Comparison of ENCODE assay signal across 22 cellular contexts in the genomic region with DNA sequence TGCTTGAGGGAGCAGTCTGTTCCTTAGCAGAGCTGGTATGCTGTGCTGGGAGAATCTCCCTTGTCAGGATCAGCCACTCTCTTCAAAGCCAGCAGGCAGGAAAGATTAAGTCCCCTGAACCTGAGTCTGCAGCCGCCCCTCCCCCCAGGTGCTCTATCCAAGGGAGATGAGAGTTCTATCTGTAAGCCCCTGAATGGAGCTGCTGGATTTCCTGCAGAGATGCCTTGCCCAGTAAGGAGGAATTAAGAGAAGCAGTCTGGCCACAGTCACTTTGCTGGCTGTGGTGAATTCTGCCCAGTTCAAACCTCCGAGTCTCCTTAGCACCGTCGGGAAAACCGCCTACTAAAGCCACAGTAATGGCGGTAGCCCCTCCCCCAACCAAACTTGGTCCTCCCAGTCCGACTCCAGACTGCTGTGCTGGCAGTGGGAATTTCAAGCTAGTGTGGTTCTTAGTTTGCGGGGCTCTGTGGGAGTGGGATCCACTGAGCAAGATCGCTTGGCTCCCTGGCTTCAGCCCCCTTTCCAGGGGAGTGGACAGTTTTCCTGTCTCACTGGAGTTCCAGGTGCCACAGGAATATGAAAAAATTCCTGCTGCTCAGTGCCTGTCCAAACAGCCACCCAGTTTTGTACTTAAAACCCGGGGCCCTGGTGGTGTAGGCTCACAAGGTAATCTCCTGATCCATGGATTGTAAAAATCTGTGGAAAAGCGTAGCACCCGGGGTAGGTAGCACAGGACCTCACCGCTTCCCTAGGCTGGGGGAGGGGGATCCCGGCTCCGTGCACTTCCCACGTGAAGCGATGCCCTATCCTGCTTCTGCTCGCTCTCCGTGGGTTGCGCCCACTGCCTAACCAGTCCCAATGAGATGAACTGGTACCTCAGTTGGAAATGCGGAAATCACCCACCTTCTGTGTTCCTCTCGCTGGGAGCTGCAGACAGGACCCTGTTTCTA. TPM values are rescaled to one million over a fixed set of nuclear protein-coding genes. Genes with fewer than 3 reads are reported as not detected.
DNase-seq lines count a peak whose midpoint lies in the region; ATAC-seq and TF ChIP-seq lines count a peak whose summit lies in the region.
"Had no signal": no experiment of that assay in that cellular context is flagged by ENCODE, and none has a peak within 500 bp of the region (broad histone marks: within the 10 kb centered on the region; RNA-seq: fewer than 3 reads in every experiment).

No MANE protein-coding gene starts in this region.

- no peaks in the 10 kb centered on the region for H3K27me3 ChIP-seq in ectodermal cell (ENCODE audit: control insufficient read depth, insufficient read depth, low read length, poor library complexity, severe bottlenecking)
- no peaks in the 10 kb centered on the region for H3K27me3 ChIP-seq in smooth muscle cell (ENCODE audit: low read depth)
- H3K27me3 ChIP-seq in Caco-2 (replicated peaks; ENCODE audit: control insufficient read depth, insufficient read depth, low read length) = no peaks in the 10 kb centered on the region
- H3K27me3 ChIP-seq: heart right ventricle had no signal

- no peak for ATAC-seq in HG02981 (IDR thresholded peaks at IDR 0.05; ENCODE audit: unreplicated experiment)
- ATAC-seq: activated CD8-positive, alpha-beta T cell treated with anti-CD3 and anti-CD28 coated beads, Interleukin-2, amount 10 ng/mL, durations not matched to agents 7 days and 5 days; CD8-positive, alpha-beta T cell; left colon; PC-3; stimulated activated naive B cell treated with anti-CD40 and anti-IgM and Interleukin-4, amounts not matched to agents 10 μg/mL and 1 μg/mL and 100 μg/mL, for 72 hours had no signal

- H3K27me3 Mint-ChIP-seq in IgD-negative memory B cell (no peaks in the 10 kb centered on the region), Caco-2 (ENCODE audit: insufficient read depth, unreplicated experiment) (no peaks in the 10 kb centered on the region)
- H3K27me3 Mint-ChIP-seq: stimulated activated naive B cell treated with anti-CD40 and anti-IgM and Interleukin-4, amounts not matched to agents 10 μg/mL and 1 μg/mL and 100 μg/mL, for 72 hours had no signal

- H3K4me3 ChIP-seq in ectodermal cell (ENCODE audit: insufficient read depth, low read depth, low read length) (peak overlapping the region; percentile 40), smooth muscle cell (peak overlapping the region; percentile 50), Caco-2 (ENCODE audit: low read depth, low read length) (no peak overlapping the region)
- H3K4me3 ChIP-seq: heart right ventricle, thoracic aorta had no signal

- no peaks in the 10 kb centered on the region for H3K79me2 ChIP-seq in smooth muscle cell (ENCODE audit: low read depth)

- H3F3A ChIP-seq in smooth muscle cell (ENCODE audit: low read depth) = no peaks in the 10 kb centered on the region

- no TSS peak for BruUV-seq in Caco-2 (replicated peaks; lab: Mats Ljungman, UMichigan)

- POLR2A ChIA-PET in Caco-2 (lab: Charles Lee) = no interaction called here

- H3K36me3 Mint-ChIP-seq in IgD-negative memory B cell (peaks cover 5% of the 10 kb centered on the region), Caco-2 (ENCODE audit: insufficient read depth, unreplicated experiment) (peaks cover 10% of the 10 kb centered on the region)

- H3K4me1 Mint-ChIP-seq in IgD-negative memory B cell (peaks cover 1 to 4% (median 2%) of the 10 kb centered on the region in 3 donors), Caco-2 (ENCODE audit: low read depth, unreplicated experiment) (no peaks in the 10 kb centered on the region)
- H3K4me1 Mint-ChIP-seq: stimulated activated naive B cell treated with anti-CD40 and anti-IgM and Interleukin-4, amounts not matched to agents 10 μg/mL and 1 μg/mL and 100 μg/mL, for 72 hours had no signal

- H3K9me3 ChIP-seq in ectodermal cell (ENCODE audit: control insufficient read depth, low read length) (no peaks in the 10 kb centered on the region), smooth muscle cell (replicated peaks; ENCODE audit: low read depth) (no peaks in the 10 kb centered on the region), Caco-2 (no peaks in the 10 kb centered on the region)
- H3K9me3 ChIP-seq: heart right ventricle, thoracic aorta had no signal

- H3K4me1 ChIP-seq in ectodermal cell (ENCODE audit: control insufficient read depth, insufficient read depth, low read length) (peaks cover 17% of the 10 kb centered on the region), smooth muscle cell (ENCODE audit: low read depth) (peaks cover 21% of the 10 kb centered on the region), Caco-2 (no peaks in the 10 kb centered on the region)

- no peak overlapping the region for H3K4me3 Mint-ChIP-seq in IgD-negative memory B cell
- H3K4me3 Mint-ChIP-seq in Caco-2 (ENCODE audit: unreplicated experiment) = no peak overlapping the region
- H3K4me3 Mint-ChIP-seq: activated CD8-positive, alpha-beta T cell treated with anti-CD3 and anti-CD28 coated beads, Interleukin-2, amount 10 ng/mL, durations not matched to agents 7 days and 5 days; CD8-positive, alpha-beta T cell; stimulated activated naive B cell treated with anti-CD40 and anti-IgM and Interleukin-4, amounts not matched to agents 10 μg/mL and 1 μg/mL and 100 μg/mL, for 72 hours had no signal

- H3K4me2 ChIP-seq in smooth muscle cell = peak overlapping the region; percentile 88

- peak overlapping the region; percentile 82 for H2AFZ ChIP-seq in smooth muscle cell (ENCODE audit: low read depth)

- H4K20me1 ChIP-seq in smooth muscle cell (ENCODE audit: low read depth) = no peaks in the 10 kb centered on the region

- TF ChIP-seq CTCF in smooth muscle cell (IDR thresholded peaks at IDR 0.05; ENCODE audit: borderline replicate concordance, insufficient read depth, poor library complexity, severe bottlenecking) (no peak), Caco-2 (IDR thresholded peaks at IDR 0.05; ENCODE audit: insufficient read depth in 1 of 2, low read depth in 1 of 2, low read length in 1 of 2, severe bottlenecking in 1 of 2, unreplicated experiment in 1 of 2) (no peak)

- peak overlapping the region; percentile 72 for H3K9ac ChIP-seq in smooth muscle cell (ENCODE audit: low read depth)

- peak; percentile 36 for DNase-seq in iPS-NIHi7 (ENCODE audit: extremely low spot score)
- DNase-seq in smooth muscle cell (lab: John Stamatoyannopoulos, UW; ENCODE audit: unreplicated experiment) = peak; percentile 14
- no peak for DNase-seq in germinal center (ENCODE audit: low spot score)
- DNase-seq in Caco-2 = no peak
- DNase-seq: activated CD4-positive, alpha-beta T cell treated with anti-CD3 and anti-CD28 coated beads for 1 hour; activated CD8-positive, alpha-beta T cell treated with anti-CD3 and anti-CD28 coated beads, Interleukin-2, amount 10 ng/mL, durations not matched to agents 7 days and 5 days; activated naive CD4-positive, alpha-beta T cell treated with Interleukin-2 at 50 U/mL for 16 hours; amygdala; CD8-positive, alpha-beta T cell; DMS53; heart right ventricle; left colon; NCI-H1048; NCI-H187; NCI-H2227 treated with DMSO at 0.1 percent for 48 hours; PC-3; SHP77 treated with DMSO at 0.1 percent for 48 hours; stimulated activated naive B cell treated with anti-CD40 and anti-IgM and Interleukin-4, amounts not matched to agents 10 μg/mL and 1 μg/mL and 100 μg/mL, for 72 hours had no signal

- 11 to 13% methylated on average over 22 of the region's 22 CpGs for WGBS in ectodermal cell, 2 experiments
- 6% methylated on average over 22 of the region's 22 CpGs for WGBS in smooth muscle cell (ENCODE audit: low lambda C conversion rate)

- H3K27ac Mint-ChIP-seq in IgD-negative memory B cell (peak overlapping the region in 2 of 3 donors; percentile 4 to 17), Caco-2 (ENCODE audit: unreplicated experiment) (no peak overlapping the region)
- H3K27ac Mint-ChIP-seq: activated CD8-positive, alpha-beta T cell treated with anti-CD3 and anti-CD28 coated beads, Interleukin-2, amount 10 ng/mL, durations not matched to agents 7 days and 5 days; CD8-positive, alpha-beta T cell; stimulated activated naive B cell treated with anti-CD40 and anti-IgM and Interleukin-4, amounts not matched to agents 10 μg/mL and 1 μg/mL and 100 μg/mL, for 72 hours had no signal

- CTCF ChIA-PET in Caco-2 (lab: Charles Lee) = no interaction called here

- H3K27ac ChIP-seq in ectodermal cell (ENCODE audit: insufficient read depth, low read depth, low read length, poor library complexity, severe bottlenecking) (peak overlapping the region; percentile 78), smooth muscle cell (ENCODE audit: low read depth) (peak overlapping the region; percentile 80)
- H3K27ac ChIP-seq: heart right ventricle, thoracic aorta had no signal

- no peaks in the 10 kb centered on the region for H3K9me3 Mint-ChIP-seq in IgD-negative memory B cell
- H3K9me3 Mint-ChIP-seq in Caco-2 (ENCODE audit: unreplicated experiment) = no peaks in the 10 kb centered on the region

- intact Hi-C loops in Caco-2 (cut with micrococcal nuclease; ENCODE audit: unreplicated experiment) = no loop called here

- H3K36me3 ChIP-seq in ectodermal cell (ENCODE audit: control insufficient read depth, insufficient read depth, low read length) (no peaks in the 10 kb centered on the region), smooth muscle cell (ENCODE audit: low read depth) (no peaks in the 10 kb centered on the region), Caco-2 (ENCODE audit: control insufficient read depth, insufficient read depth, low read length) (no peaks in the 10 kb centered on the region)

RNA-seq across cellular contexts. Expression of a gene that starts 38.0 kb away (rescaled TPM):
- polyA plus RNA-seq in IgD-negative memory B cell = 12.1 TPM
- polyA plus RNA-seq in ectodermal cell (2013, experiment 1 of 4) = 35.4 TPM
- polyA plus RNA-seq in ectodermal cell (2013, experiment 2 of 4) = 36.0 TPM
- polyA plus RNA-seq in ectodermal cell (2013, experiment 3 of 4) = 34.0 TPM
- 38.4 TPM for polyA plus RNA-seq in ectodermal cell (2013, experiment 4 of 4)
- 37.2 and 40.7 TPM in 2 replicates for total RNA-seq in smooth muscle cell
- 32.8 and 36.8 TPM in 2 replicates for polyA plus RNA-seq in smooth muscle cell
- 12.7 and 14.5 TPM in 2 replicates for total RNA-seq in Caco-2 (2022)

Comparison
In these comparisons a context has a peak if more than half of its experiments do, and no peak if none do; other contexts are left out.
1. DNase-seq: peak in iPS-NIHi7 (single experiment) and smooth muscle cell (single experiment); none in germinal center (single experiment) and Caco-2 (0 of 2).